2 cellular contexts compared by ENCODE assay signal in genomic region chr1:241900381-241900780, GRCh38.
TF ChIP-seq lines count a peak whose summit lies in the region.

No MANE protein-coding gene starts in this region.

TF ChIP-seq in HepG2, 621 proteins besides CTCF, POLR2A, EP300 and RAD21:
- TF ChIP-seq ZNF12 (CRISPR knock-in tag; IDR thresholded peaks at IDR 0.05) (peak; percentile 91), EHMT2 (IDR thresholded peaks at IDR 0.05; ENCODE audit: borderline replicate concordance, low read depth, low read length) (no peak), NFIC (IDR thresholded peaks at IDR 0.05; ENCODE audit: low read length) (no peak), ZNF678 (CRISPR knock-in tag; IDR thresholded peaks at IDR 0.05) (no peak), ZNF562 (CRISPR knock-in tag; IDR thresholded peaks at IDR 0.05; ENCODE audit: borderline replicate concordance) (no peak)

TF ChIP-seq in K562, 482 proteins besides CTCF, POLR2A, EP300 and RAD21:
- TF ChIP-seq, protein P1, sequence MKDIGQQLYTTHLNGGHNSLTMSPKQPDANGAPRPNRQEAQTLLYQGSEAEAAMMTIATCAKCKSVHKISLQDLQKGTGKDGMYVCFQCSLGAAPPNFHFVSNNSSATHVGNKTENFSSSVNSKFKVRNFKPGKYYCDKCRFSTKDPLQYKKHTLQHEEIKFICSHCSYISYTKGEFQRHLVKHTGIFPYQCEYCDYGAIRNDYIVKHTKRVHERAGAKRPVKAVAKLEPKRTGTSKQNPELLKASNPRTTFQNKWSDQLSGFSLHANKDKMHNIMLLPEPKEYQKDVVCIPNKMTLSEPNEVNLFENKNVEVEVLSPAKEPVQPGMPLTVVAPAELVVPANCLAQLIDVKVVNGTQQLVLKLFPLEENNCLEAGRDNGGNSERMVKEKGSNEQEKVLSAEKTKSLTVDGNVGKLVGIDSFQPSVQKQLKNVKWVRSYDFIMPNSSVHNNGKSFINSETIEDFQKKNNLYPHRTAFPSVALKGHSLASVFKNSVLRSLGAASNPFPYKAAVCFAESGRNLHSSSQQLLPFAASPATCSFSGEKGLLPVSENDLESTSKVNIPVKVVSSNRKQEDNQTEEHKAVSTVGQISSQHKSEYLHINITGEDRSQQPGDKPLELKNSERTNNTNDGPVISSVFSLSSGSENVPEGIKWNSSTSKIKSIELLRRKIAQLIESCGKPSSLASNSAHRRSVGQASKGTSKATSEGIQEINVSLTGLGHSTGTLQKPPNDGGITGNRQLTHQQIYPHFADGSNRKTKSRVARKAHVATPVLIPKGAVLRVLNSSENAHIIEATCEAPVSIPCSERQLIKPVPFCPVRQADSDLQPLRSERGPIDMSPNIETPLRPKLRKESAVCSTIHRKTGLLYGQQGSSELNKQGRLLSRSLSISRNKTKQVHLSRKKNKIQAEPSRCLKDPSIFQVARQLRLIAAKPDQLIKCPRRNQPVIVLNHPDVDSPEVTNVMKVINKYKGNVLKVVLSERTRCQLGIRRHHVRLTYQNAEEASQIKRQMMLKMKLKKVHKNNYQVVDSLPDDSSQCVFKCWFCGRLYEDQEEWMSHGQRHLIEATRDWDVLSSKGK (CRISPR knock-in tag; IDR thresholded peaks at IDR 0.05) = no peak
- TF ChIP-seq ZNF12 (CRISPR knock-in tag; IDR thresholded peaks at IDR 0.05) = peak; percentile 97
